ENCODE assay signal across 20 cellular contexts in genomic region chr9:20823051-20823450, GRCh38.
"Had no signal": no experiment of that assay in that cellular context is flagged by ENCODE, and none has a peak within 500 bp of the region (broad histone marks: within the 10 kb centered on the region; RNA-seq: fewer than 3 reads in every experiment).

No MANE protein-coding gene starts in this region.

- DNase-seq: activated CD4-positive, alpha-beta T cell treated with anti-CD3 and anti-CD28 coated beads, Interleukin-2, amount 10 ng/mL, durations not matched to agents 7 days and 5 days; activated CD4-positive, CD25-positive, alpha-beta regulatory T cell treated with anti-CD3 and anti-CD28 coated beads, Interleukin-2, amount 50 U/mL, for 72 hours; activated CD8-positive, alpha-beta memory T cell treated with anti-CD3 and anti-CD28 coated beads, Interleukin-2, amount 10 ng/mL, durations not matched to agents 7 days and 5 days; activated CD8-positive, alpha-beta T cell treated with anti-CD3 and anti-CD28 coated beads, Interleukin-2, amount 10 ng/mL, durations not matched to agents 7 days and 5 days; activated effector memory CD4-positive, alpha-beta T cell treated with Interleukin-2 at 50 U/mL for 16 hours; activated naive CD4-positive, alpha-beta T cell treated with anti-CD3 and anti-CD28 coated beads for 36 hours; activated naive CD8-positive, alpha-beta T cell treated with anti-CD3 and anti-CD28 coated beads for 36 hours; activated T-cell treated with anti-CD3 and anti-CD28 coated beads, Interleukin-2, amount 50 U/mL, for 48 hours; amniotic stem cell; caudate nucleus; cortex of kidney; left lung; mucosa of descending colon; spleen; stimulated activated naive CD4-positive, alpha-beta T cell treated with Interleukin-2 at 50 U/mL for 16 hours; T-helper 2 cell had no signal

- H3K27me3 ChIP-seq: left lung, right atrium auricular region, spleen, tibial nerve had no signal

- H3K4me3 Mint-ChIP-seq: activated CD4-positive, alpha-beta T cell treated with anti-CD3 and anti-CD28 coated beads, Interleukin-2, amount 10 ng/mL, durations not matched to agents 7 days and 5 days; activated CD8-positive, alpha-beta memory T cell treated with anti-CD3 and anti-CD28 coated beads, Interleukin-2, amount 10 ng/mL, durations not matched to agents 7 days and 5 days; activated CD8-positive, alpha-beta T cell treated with anti-CD3 and anti-CD28 coated beads, Interleukin-2, amount 10 ng/mL, durations not matched to agents 7 days and 5 days; activated naive CD4-positive, alpha-beta T cell treated with anti-CD3 and anti-CD28 coated beads for 36 hours; activated naive CD8-positive, alpha-beta T cell treated with anti-CD3 and anti-CD28 coated beads for 36 hours; natural killer cell treated with Interleukin-12 subunit alpha and Interleukin-12 subunit beta and Interleukin-15 and Interleukin-18, amount 100 ng/mL, for 72 hours had no signal

- H3K9me3 Mint-ChIP-seq: activated naive CD4-positive, alpha-beta T cell treated with anti-CD3 and anti-CD28 coated beads for 36 hours; activated naive CD8-positive, alpha-beta T cell treated with anti-CD3 and anti-CD28 coated beads for 36 hours; natural killer cell treated with Interleukin-12 subunit alpha and Interleukin-12 subunit beta and Interleukin-15 and Interleukin-18, amount 100 ng/mL, for 72 hours had no signal

- H3K36me3 ChIP-seq: tibial nerve had no signal

- ATAC-seq: activated CD8-positive, alpha-beta memory T cell treated with anti-CD3 and anti-CD28 coated beads, Interleukin-2, amount 10 ng/mL, durations not matched to agents 7 days and 5 days; activated CD8-positive, alpha-beta T cell treated with anti-CD3 and anti-CD28 coated beads, Interleukin-2, amount 10 ng/mL, durations not matched to agents 7 days and 5 days; left lung; mucosa of descending colon; natural killer cell treated with Interleukin-12 subunit alpha and Interleukin-12 subunit beta and Interleukin-15 and Interleukin-18, amount 100 ng/mL, for 72 hours had no signal

- H3K9me3 ChIP-seq: left lung, mucosa of descending colon, right atrium auricular region, spleen, tibial nerve had no signal

- H3K27ac ChIP-seq: left lung, right atrium auricular region, spleen, tibial nerve had no signal

- H3K4me3 ChIP-seq: left lung, lung, mucosa of descending colon, right atrium auricular region, spleen, tibial nerve had no signal

- H3K4me1 ChIP-seq: left lung, right atrium auricular region, spleen, tibial nerve had no signal

- H3K36me3 Mint-ChIP-seq: natural killer cell treated with Interleukin-12 subunit alpha and Interleukin-12 subunit beta and Interleukin-15 and Interleukin-18, amount 100 ng/mL, for 72 hours had no signal

- H3K27ac Mint-ChIP-seq: activated CD4-positive, alpha-beta T cell treated with anti-CD3 and anti-CD28 coated beads, Interleukin-2, amount 10 ng/mL, durations not matched to agents 7 days and 5 days; activated CD8-positive, alpha-beta memory T cell treated with anti-CD3 and anti-CD28 coated beads, Interleukin-2, amount 10 ng/mL, durations not matched to agents 7 days and 5 days; activated CD8-positive, alpha-beta T cell treated with anti-CD3 and anti-CD28 coated beads, Interleukin-2, amount 10 ng/mL, durations not matched to agents 7 days and 5 days; activated naive CD4-positive, alpha-beta T cell treated with anti-CD3 and anti-CD28 coated beads for 36 hours; activated naive CD8-positive, alpha-beta T cell treated with anti-CD3 and anti-CD28 coated beads for 36 hours; natural killer cell treated with Interleukin-12 subunit alpha and Interleukin-12 subunit beta and Interleukin-15 and Interleukin-18, amount 100 ng/mL, for 72 hours had no signal

- H3K4me1 Mint-ChIP-seq: activated CD4-positive, alpha-beta T cell treated with anti-CD3 and anti-CD28 coated beads, Interleukin-2, amount 10 ng/mL, durations not matched to agents 7 days and 5 days; activated CD8-positive, alpha-beta memory T cell treated with anti-CD3 and anti-CD28 coated beads, Interleukin-2, amount 10 ng/mL, durations not matched to agents 7 days and 5 days; activated naive CD8-positive, alpha-beta T cell treated with anti-CD3 and anti-CD28 coated beads for 36 hours had no signal
